10 cellular contexts compared by ENCODE assay signal in the genomic region with DNA sequence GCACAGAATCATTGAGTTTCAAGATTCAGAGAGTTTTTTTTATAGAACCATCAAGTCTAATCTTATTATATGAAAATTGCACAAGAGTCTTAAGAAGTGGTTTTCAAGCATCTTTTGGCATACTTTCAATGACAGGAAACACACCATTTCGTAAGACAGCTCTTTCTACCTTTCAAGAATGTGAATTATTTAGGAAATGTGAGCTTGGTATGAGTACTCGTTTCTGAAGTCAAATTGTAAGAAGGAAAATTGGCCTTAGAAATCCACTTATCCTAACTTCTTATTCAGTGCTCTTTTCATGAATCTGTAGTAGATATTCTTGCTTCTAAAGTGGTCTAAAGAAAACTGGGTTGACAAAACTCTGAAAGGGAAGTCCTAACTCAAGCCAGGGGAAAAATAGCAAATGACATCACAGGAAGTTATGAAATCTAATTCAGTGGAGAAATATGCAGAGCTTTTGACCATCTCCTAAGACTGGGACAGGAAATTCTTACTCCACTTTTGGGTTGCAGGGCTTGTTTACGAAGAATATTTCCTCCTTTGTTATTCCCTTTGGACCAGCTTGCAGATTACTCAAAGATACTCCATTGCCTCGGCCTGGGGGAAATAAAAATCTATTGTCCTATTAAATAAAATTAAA. TPM values are rescaled to one million over a fixed set of nuclear protein-coding genes. Genes with fewer than 3 reads are reported as not detected.
DNase-seq lines count a peak whose midpoint lies in the region; ATAC-seq and TF ChIP-seq lines count a peak whose summit lies in the region.
"Had no signal": no experiment of that assay in that cellular context is flagged by ENCODE, and none has a peak within 500 bp of the region (broad histone marks: within the 10 kb centered on the region; RNA-seq: fewer than 3 reads in every experiment).

No MANE protein-coding gene starts in this region.

- H2BK12ac ChIP-seq in mesenchymal stem cell (ENCODE audit: low read length in 2 of 2) = no peak overlapping the region

- no peak overlapping the region for H4K8ac ChIP-seq in mesenchymal stem cell (ENCODE audit: low read length)

- no peak overlapping the region for H3K23ac ChIP-seq in mesenchymal stem cell (ENCODE audit: low read length in 2 of 2)

- H3K9me3 ChIP-seq in mesenchymal stem cell (ENCODE audit: control insufficient read depth, low read length) (no peaks in the 10 kb centered on the region), vagina (no peaks in the 10 kb centered on the region)

- no CpG with 5 or more reads among the region's 4 CpGs for WGBS in mesenchymal stem cell

- peaks cover 5% of the 10 kb centered on the region for H3K4me1 Mint-ChIP-seq in stimulated activated naive CD8-positive, alpha-beta T cell treated with anti-CD3 and anti-CD28 coated beads, Interleukin-15, amount 100 ng/mL, for 72 hours

- H2BK5ac ChIP-seq in mesenchymal stem cell (ENCODE audit: low read depth, low read length, poor library complexity, severe bottlenecking) = no peak overlapping the region

- no peak for ATAC-seq in stimulated activated naive CD8-positive, alpha-beta T cell treated with anti-CD3 and anti-CD28 coated beads, Interleukin-15, amount 100 ng/mL, for 72 hours
- ATAC-seq: Panc1 had no signal

- peak overlapping the region; percentile 76 for H3K27ac ChIP-seq in caudate nucleus (ENCODE audit: low read depth, low read length)
- peak overlapping the region; percentile 81 for H3K27ac ChIP-seq in mesenchymal stem cell (ENCODE audit: low read length, poor library complexity, severe bottlenecking)
- H3K27ac ChIP-seq in vagina = peak overlapping the region; percentile 21
- H3K27ac ChIP-seq: 22Rv1 had no signal

- no peak overlapping the region for H3K18ac ChIP-seq in mesenchymal stem cell (ENCODE audit: low read depth in 1 of 2, low read length in 2 of 2)

- H3K4me3 ChIP-seq in mesenchymal stem cell (ENCODE audit: insufficient read depth in 1 of 2, low read depth in 1 of 2, low read length in 2 of 2) (peak overlapping the region in 1 of 2 experiments; percentile 32), vagina (no peak overlapping the region)

- H2BK120ac ChIP-seq in mesenchymal stem cell (ENCODE audit: low read depth, low read length) = no peak overlapping the region

- no peak for TF ChIP-seq CTCF in vagina (IDR thresholded peaks at IDR 0.05)

- no peak overlapping the region for H3K27ac Mint-ChIP-seq in stimulated activated naive CD8-positive, alpha-beta T cell treated with anti-CD3 and anti-CD28 coated beads, Interleukin-15, amount 100 ng/mL, for 72 hours

- H3K27me3 Mint-ChIP-seq in stimulated activated naive CD8-positive, alpha-beta T cell treated with anti-CD3 and anti-CD28 coated beads, Interleukin-15, amount 100 ng/mL, for 72 hours = no peaks in the 10 kb centered on the region

- H2AFZ ChIP-seq in mesenchymal stem cell (ENCODE audit: low read depth, low read length) = no peak overlapping the region

- no peak overlapping the region for H3K4me2 ChIP-seq in mesenchymal stem cell (ENCODE audit: low read length, poor library complexity, severe bottlenecking)

- intact Hi-C loops in vagina (cut with DNase I) = no loop called here

- H3K79me1 ChIP-seq in mesenchymal stem cell (replicated peaks; ENCODE audit: low read length, poor library complexity, severe bottlenecking) = no peaks in the 10 kb centered on the region

- H3K4me3 Mint-ChIP-seq in stimulated activated naive CD8-positive, alpha-beta T cell treated with anti-CD3 and anti-CD28 coated beads, Interleukin-15, amount 100 ng/mL, for 72 hours = no peak overlapping the region

- DNase-seq in NCI-H1694 treated with DMSO at 0.1 percent for 48 hours (lab: John Stamatoyannopoulos, UW) (peak; percentile 4), NCI-H1694 (lab: John Stamatoyannopoulos, UW) (no peak), caudate nucleus (lab: John Stamatoyannopoulos, UW) (no peak), mesenchymal stem cell (peak; percentile 85), vagina (ENCODE audit: extremely low spot score in 2 of 2) (no peak), NCI-H146 (lab: John Stamatoyannopoulos, UW) (no peak), NCI-H2107 treated with DMSO at 0.1 percent for 48 hours (lab: John Stamatoyannopoulos, UW; ENCODE audit: unreplicated experiment) (no peak)
- no peak for DNase-seq in stimulated activated naive CD8-positive, alpha-beta T cell treated with anti-CD3 and anti-CD28 coated beads, Interleukin-15, amount 100 ng/mL, for 72 hours

- H3K4ac ChIP-seq in mesenchymal stem cell (ENCODE audit: low read depth in 1 of 2, low read length in 2 of 2) = no peak overlapping the region

- H3K36me3 ChIP-seq in mesenchymal stem cell (ENCODE audit: control insufficient read depth in 1 of 2, insufficient read depth in 2 of 2, low read depth in 1 of 2, low read length in 2 of 2) (no peaks in the 10 kb centered on the region), vagina (no peaks in the 10 kb centered on the region)

- no peak overlapping the region for H4K91ac ChIP-seq in mesenchymal stem cell (ENCODE audit: low read length)

- no peaks in the 10 kb centered on the region for H3K27me3 ChIP-seq in mesenchymal stem cell (ENCODE audit: control insufficient read depth in 1 of 2, insufficient read depth in 1 of 2, low read length in 2 of 2)
- H3K27me3 ChIP-seq in vagina = no peaks in the 10 kb centered on the region

- H3K9me3 Mint-ChIP-seq in stimulated activated naive CD8-positive, alpha-beta T cell treated with anti-CD3 and anti-CD28 coated beads, Interleukin-15, amount 100 ng/mL, for 72 hours = peaks cover 0 to 8% of the 10 kb centered on the region in 2 donors

- H3K4me1 ChIP-seq in mesenchymal stem cell (ENCODE audit: control insufficient read depth, insufficient read depth, low read depth, low read length) (peaks cover 4% of the 10 kb centered on the region), vagina (peaks cover 14% of the 10 kb centered on the region)

- no peak overlapping the region for H2BK15ac ChIP-seq in mesenchymal stem cell (ENCODE audit: low read depth, poor library complexity, severe bottlenecking)

- no peak overlapping the region for H2AK5ac ChIP-seq in mesenchymal stem cell (ENCODE audit: low read length, severe bottlenecking)

- peak overlapping the region; percentile 58 for H3K9ac ChIP-seq in mesenchymal stem cell (ENCODE audit: low read length)

- no peak overlapping the region for H3K14ac ChIP-seq in mesenchymal stem cell (ENCODE audit: low read length in 2 of 2)

- TF ChIP-seq POLR2A in vagina (IDR thresholded peaks at IDR 0.05) = no peak

RNA-seq across cellular contexts. Expression of gene OGFRL1, which starts 38.4 kb away (rescaled TPM):
- polyA plus RNA-seq in mesenchymal stem cell (2013, experiment 1 of 2) = 34.2 TPM
- 37.1 TPM for polyA plus RNA-seq in mesenchymal stem cell (2013, experiment 2 of 2)
- 34.1 TPM for total RNA-seq in vagina

Comparison
In these comparisons a context has a peak if more than half of its experiments do, and no peak if none do; other contexts are left out.
1. DNase-seq: peak in NCI-H1694 treated with DMSO at 0.1 percent for 48 hours (single experiment) and mesenchymal stem cell (single experiment); none in NCI-H1694 (single experiment), caudate nucleus (0 of 61), vagina (0 of 2), stimulated activated naive CD8-positive, alpha-beta T cell treated with anti-CD3 and anti-CD28 coated beads, Interleukin-15, amount 100 ng/mL, for 72 hours (0 of 2), NCI-H146 (single experiment) and NCI-H2107 treated with DMSO at 0.1 percent for 48 hours (single experiment).
2. H3K27ac ChIP-seq: peak in every context shown above with its lines; median percentile 81 in mesenchymal stem cell; 76 in caudate nucleus; 21 in vagina.